ENCODE assay signal across 27 cellular contexts in genomic region chr3:87269723-87270122, GRCh38. TPM values are rescaled to one million over a fixed set of nuclear protein-coding genes. Genes with fewer than 3 reads are reported as not detected.
"Had no signal": no experiment of that assay in that cellular context is flagged by ENCODE, and none has a peak within 500 bp of the region (broad histone marks: within the 10 kb centered on the region; RNA-seq: fewer than 3 reads in every experiment).

No MANE protein-coding gene starts in this region.

- H3K4me3 ChIP-seq: prostate gland, skin epidermis, testis, upper lobe of left lung had no signal

- DNase-seq: activated CD4-positive, alpha-beta T cell treated with anti-CD3 and anti-CD28 coated beads for 48 hours; activated CD8-positive, alpha-beta memory T cell treated with anti-CD3 and anti-CD28 coated beads for 24 hours; activated naive CD4-positive, alpha-beta T cell treated with Interleukin-2 at 50 U/mL for 16 hours; activated T-cell treated with anti-CD3 and anti-CD28 coated beads for 4 hours; amygdala; brain microvascular endothelial cell; cerebellar nuclear complex; dermis blood vessel endothelial cell; effector memory CD8-positive, alpha-beta T cell; foreskin melanocyte; kidney glomerular epithelial cell; mesendoderm; right cardiac atrium; SK-N-SH; stimulated activated CD4-positive, alpha-beta T cell treated with anti-CD3 and anti-CD28 coated beads, Interleukin-15, amount 100 ng/mL, for 24 hours; stimulated activated CD4-positive, alpha-beta T cell treated with anti-CD3 and anti-CD28 coated beads, Interleukin-4, amount 100 ng/mL, for 24 hours; stimulated activated naive CD4-positive, alpha-beta T cell treated with Interleukin-2 at 50 U/mL for 16 hours; T-cell; testis; upper lobe of left lung had no signal

- H3K9me3 ChIP-seq: prostate gland, SK-N-SH, testis, upper lobe of left lung had no signal

- ATAC-seq: effector memory CD8-positive, alpha-beta T cell; right cardiac atrium; T-cell had no signal

- H3K27me3 Mint-ChIP-seq: T-cell had no signal

- H3K36me3 ChIP-seq: brain microvascular endothelial cell, prostate gland, upper lobe of left lung had no signal

- H3K9me3 Mint-ChIP-seq: effector memory CD8-positive, alpha-beta T cell; nephron; T-cell had no signal

- H3K27ac ChIP-seq: brain microvascular endothelial cell, epithelial cell of prostate, prostate gland, skin epidermis, testis, upper lobe of left lung had no signal

- H3K27me3 ChIP-seq: brain microvascular endothelial cell, testis, upper lobe of left lung had no signal

- H3K36me3 Mint-ChIP-seq: T-cell had no signal

- H3K27ac Mint-ChIP-seq: effector memory CD8-positive, alpha-beta T cell; nephron; T-cell had no signal

- H3K4me1 ChIP-seq: prostate gland, testis had no signal

- H3K4me3 Mint-ChIP-seq: effector memory CD8-positive, alpha-beta T cell; nephron; T-cell had no signal

RNA-seq across cellular contexts. Expression of gene POU1F1, which starts 6.7 kb away (rescaled TPM):
- total RNA-seq: dermis blood vessel endothelial cell, fibroblast of lung, liver, osteoblast, right cardiac atrium, T-cell, testis, upper lobe of left lung had no signal
- polyA plus RNA-seq: fibroblast of lung, liver, right cardiac atrium, SK-N-SH had no signal
